ENCODE assay signal across 8 cellular contexts in the genomic region with DNA sequence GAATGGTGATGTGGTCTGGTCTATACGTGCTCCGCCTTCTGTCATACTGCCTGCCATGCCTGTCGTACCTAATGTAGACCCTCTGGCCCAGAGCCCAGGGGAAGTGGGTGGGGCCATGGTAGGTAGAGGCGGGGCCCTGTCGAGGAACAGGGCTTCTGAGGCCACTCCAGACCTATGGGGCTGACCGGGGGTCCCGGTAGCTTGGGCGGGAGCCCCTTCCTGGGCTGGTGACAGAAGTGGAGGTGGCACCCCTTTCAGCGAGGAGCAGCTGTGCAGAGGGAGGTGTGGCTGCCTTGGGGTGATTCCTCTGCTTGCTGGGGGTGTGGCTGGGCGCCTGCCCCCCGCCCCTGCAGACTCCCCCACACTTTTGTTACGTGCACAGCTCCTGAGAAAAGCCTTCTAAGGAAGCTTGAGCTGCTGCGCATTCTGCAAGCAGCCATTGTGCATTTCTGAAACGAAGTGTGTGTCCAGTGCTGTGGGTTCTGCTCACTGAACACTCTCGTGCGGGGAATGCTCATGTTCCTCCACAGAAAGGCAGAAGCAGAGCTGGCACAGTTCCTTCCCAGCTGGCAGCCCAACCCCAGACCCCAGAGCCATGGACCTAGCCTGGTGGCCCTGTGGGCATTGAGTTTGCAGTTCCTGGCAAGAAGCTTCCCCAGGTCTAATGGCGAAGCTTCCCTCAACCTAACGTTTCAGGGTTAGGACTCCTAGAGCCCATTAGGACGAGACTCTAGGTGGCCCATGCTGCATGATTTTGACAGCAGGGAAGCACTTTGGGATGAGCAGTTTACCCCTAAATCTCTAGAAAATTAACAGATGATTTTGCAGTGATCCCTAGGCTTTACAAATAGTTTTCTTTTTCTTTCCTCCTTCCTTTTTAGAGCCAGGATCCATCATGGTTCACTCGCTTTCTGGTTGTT.
DNase-seq lines count a peak whose midpoint lies in the region; ATAC-seq, FAIRE-seq and TF ChIP-seq lines count a peak whose summit lies in the region.

No MANE protein-coding gene starts in this region.

- H3K27me3 Mint-ChIP-seq in activated naive CD8-positive, alpha-beta T cell = peaks cover 2% of the 10 kb centered on the region

- H2AFZ ChIP-seq in ACC112 (ENCODE audit: low read length, unreplicated experiment) = peak overlapping the region; percentile 9

- no peaks in the 10 kb centered on the region for H3K27me3 ChIP-seq in ACC112 (ENCODE audit: insufficient read depth, low read length)

- no peak for TF ChIP-seq CTCF in GM20000 (IDR thresholded peaks at IDR 0.05; ENCODE audit: extremely low read depth, missing control alignments)

- TF ChIP-seq POLR2A in GM12892 (IDR thresholded peaks at IDR 0.05; ENCODE audit: low read depth, low read length) = no peak

- peak overlapping the region; percentile 75 for H3K4me3 Mint-ChIP-seq in activated naive CD8-positive, alpha-beta T cell

- peak overlapping the region; percentile 38 for H3K27ac ChIP-seq in ACC112 (ENCODE audit: low read depth, low read length)

- H3K4me1 ChIP-seq in ACC112 (ENCODE audit: control insufficient read depth, insufficient read depth, low read length, unreplicated experiment) = peaks cover 21% of the 10 kb centered on the region

- no peak for FAIRE-seq in GM12892 (lab: Jason Lieb, UNC)

- H3K27ac Mint-ChIP-seq in activated naive CD8-positive, alpha-beta T cell = no peak overlapping the region

- no peaks in the 10 kb centered on the region for H3K79me2 ChIP-seq in ACC112 (ENCODE audit: control insufficient read depth, insufficient read depth, low read length, unreplicated experiment)

- no peak for ATAC-seq in HG03108 (IDR thresholded peaks at IDR 0.05; ENCODE audit: unreplicated experiment)
- no peak for ATAC-seq in HG03039 (IDR thresholded peaks at IDR 0.05; ENCODE audit: unreplicated experiment)

- no peaks in the 10 kb centered on the region for H3K36me3 ChIP-seq in ACC112 (ENCODE audit: insufficient read depth, low read length)

- H3K4me3 ChIP-seq in ACC112 (ENCODE audit: low read depth, low read length) = peak overlapping the region; percentile 65

- DNase-seq in GM20000 (ENCODE audit: low spot score) = peak; percentile 29
- peak; percentile 23 for DNase-seq in medulla oblongata (ENCODE audit: extremely low spot score)
- DNase-seq in GM12892 (ENCODE audit: insufficient read length) = no peak
- DNase-seq in NOMO-1 (lab: John Stamatoyannopoulos, UW; ENCODE audit: unreplicated experiment in 2 of 2) = no peak

- H3K9me3 Mint-ChIP-seq in activated naive CD8-positive, alpha-beta T cell (ENCODE audit: low read depth) = no peaks in the 10 kb centered on the region

- no peaks in the 10 kb centered on the region for H3K36me3 Mint-ChIP-seq in activated naive CD8-positive, alpha-beta T cell

- peaks cover 23% of the 10 kb centered on the region for H3K4me1 Mint-ChIP-seq in activated naive CD8-positive, alpha-beta T cell (ENCODE audit: low read depth)

Comparison
In these comparisons a context has a peak if more than half of its experiments do, and no peak if none do; other contexts are left out.
1. DNase-seq: peak in GM20000 (single experiment) and medulla oblongata (single experiment); none in GM12892 (single experiment) and NOMO-1 (0 of 2).